1 cellular context compared by ENCODE assay signal in genomic region chr19:18475004-18475453, GRCh38.
TF ChIP-seq lines count a peak whose summit lies in the region.

No MANE protein-coding gene starts in this region.

TF ChIP-seq in GM12878, 131 proteins besides CTCF, POLR2A, EP300 and RAD21:
- 0 out of 2 replicates have a peak, but pooled peaks have one; percentile 29 for TF ChIP-seq SMARCA5 (IDR thresholded peaks at IDR 0.05)
- no peak for TF ChIP-seq E4F1 (IDR thresholded peaks at IDR 0.05; ENCODE audit: borderline replicate concordance, partially characterized antibody)
- peak; percentile 38; the same call in 1 of the 2 replicates for TF ChIP-seq BMI1 (IDR thresholded peaks at IDR 0.05; ENCODE audit: borderline replicate concordance)
- TF ChIP-seq YBX1 (IDR thresholded peaks at IDR 0.05), result no peak
- TF ChIP-seq IRF5 (IDR thresholded peaks at IDR 0.05; ENCODE audit: borderline replicate concordance), result no peak
- TF ChIP-seq PKNOX1 (IDR thresholded peaks at IDR 0.05), result peak; percentile 81
- no peak for TF ChIP-seq ZBTB40 (IDR thresholded peaks at IDR 0.05; ENCODE audit: borderline replicate concordance)
- TF ChIP-seq NKRF (conservative IDR thresholded peaks at IDR 0.05), result no peak
- TF ChIP-seq IRF3 (IDR thresholded peaks at IDR 0.05), result no peak
TF ChIP-seq in GM12878: peak in this region for 3.
